17 cellular contexts compared by ENCODE assay signal in the genomic region with DNA sequence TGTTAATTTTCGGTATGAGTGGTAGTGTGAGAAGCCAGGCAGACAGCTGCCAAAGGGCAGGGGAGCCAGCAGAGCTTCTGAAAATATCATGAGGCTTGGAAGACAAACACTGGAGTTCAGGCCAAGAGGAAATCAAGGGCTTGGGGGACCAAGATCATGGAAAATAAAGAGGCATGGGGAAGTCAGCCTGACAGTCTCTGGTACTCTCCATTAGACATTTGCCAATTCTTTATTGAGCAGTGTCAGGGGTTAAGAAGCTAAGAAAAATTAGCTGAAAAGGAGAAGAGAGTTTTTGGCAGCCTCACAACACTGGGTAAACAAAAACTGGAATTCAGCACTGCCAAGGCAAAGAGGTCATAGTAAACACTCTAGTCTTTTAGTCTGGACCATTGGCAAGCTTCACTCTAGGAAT.
DNase-seq lines count a peak whose midpoint lies in the region; ATAC-seq, FAIRE-seq and TF ChIP-seq lines count a peak whose summit lies in the region.
"Had no signal": no experiment of that assay in that cellular context is flagged by ENCODE, and none has a peak within 500 bp of the region (broad histone marks: within the 10 kb centered on the region; RNA-seq: fewer than 3 reads in every experiment).

No MANE protein-coding gene starts in this region.

- WGBS in pancreas, 2 donors = 10 to 16% methylated on average over 1 of the region's 1 CpG

- H3K4me3 Mint-ChIP-seq in stimulated activated naive B cell treated with anti-CD40 and anti-IgM and Interleukin-4, amounts not matched to agents 10 μg/mL and 1 μg/mL and 100 μg/mL, for 72 hours = no peak overlapping the region

- no peaks in the 10 kb centered on the region for H3K27me3 Mint-ChIP-seq in stimulated activated naive B cell treated with anti-CD40 and anti-IgM and Interleukin-4, amounts not matched to agents 10 μg/mL and 1 μg/mL and 100 μg/mL, for 72 hours

- no peak for TF ChIP-seq CTCF in pancreas (IDR thresholded peaks at IDR 0.05)

- no peak overlapping the region for H3K27ac Mint-ChIP-seq in stimulated activated naive B cell treated with anti-CD40 and anti-IgM and Interleukin-4, amounts not matched to agents 10 μg/mL and 1 μg/mL and 100 μg/mL, for 72 hours

- H3K9me3 Mint-ChIP-seq in stimulated activated naive B cell treated with anti-CD40 and anti-IgM and Interleukin-4, amounts not matched to agents 10 μg/mL and 1 μg/mL and 100 μg/mL, for 72 hours = no peaks in the 10 kb centered on the region

- no peaks in the 10 kb centered on the region for H3K9me3 ChIP-seq in pancreas
- H3K9me3 ChIP-seq: neutrophil, SJCRH30 had no signal

- ATAC-seq in pancreas (peak; percentile 58 to 82 (median 68)), HG03095 (IDR thresholded peaks at IDR 0.05; ENCODE audit: unreplicated experiment) (no peak)
- no peak for ATAC-seq in stimulated activated naive B cell treated with anti-CD40 and anti-IgM and Interleukin-4, amounts not matched to agents 10 μg/mL and 1 μg/mL and 100 μg/mL, for 72 hours (replicated peaks)

- no peaks in the 10 kb centered on the region for H3K4me1 Mint-ChIP-seq in stimulated activated naive B cell treated with anti-CD40 and anti-IgM and Interleukin-4, amounts not matched to agents 10 μg/mL and 1 μg/mL and 100 μg/mL, for 72 hours

- H3K27ac ChIP-seq in pancreas = peak overlapping the region in 1 of 4 donors; percentile 16
- H3K27ac ChIP-seq: neutrophil, SJCRH30, skin epidermis had no signal

- peaks cover 0 to 4% (median 0%) of the 10 kb centered on the region in 3 donors for H3K4me1 ChIP-seq in pancreas
- H3K4me1 ChIP-seq: SJCRH30 had no signal

- H3K4me3 ChIP-seq in pancreas = no peak overlapping the region
- H3K4me3 ChIP-seq: SJCRH30, skin epidermis had no signal

- DNase-seq in EH (ENCODE audit: low read depth) = peak; percentile 19
- DNase-seq in NCI-H446 treated with DMSO at 0.1 percent for 48 hours (lab: John Stamatoyannopoulos, UW) = peak; percentile 96
- peak; percentile 78 for DNase-seq in cardiac septum (ENCODE audit: low spot score)
- DNase-seq in pancreas = peak in 2 of 6 donors; percentile 14
- DNase-seq in germinal center (ENCODE audit: low spot score) = no peak
- DNase-seq in stimulated activated naive B cell treated with anti-CD40 and anti-IgM and Interleukin-4, amounts not matched to agents 10 μg/mL and 1 μg/mL and 100 μg/mL, for 72 hours = no peak
- no peak for DNase-seq in activated naive CD4-positive, alpha-beta T cell treated with Interleukin-2 at 50 U/mL for 16 hours
- DNase-seq: activated CD4-positive, alpha-beta T cell treated with anti-CD3 and anti-CD28 coated beads, Interleukin-2, amount 50 U/mL, for 48 hours; dermis blood vessel endothelial cell; NCI-H526 treated with DMSO at 0.1 percent for 48 hours; SJCRH30; stimulated activated naive CD4-positive, alpha-beta T cell treated with Interleukin-2 at 50 U/mL for 16 hours had no signal

- no peaks in the 10 kb centered on the region for H3K36me3 Mint-ChIP-seq in stimulated activated naive B cell treated with anti-CD40 and anti-IgM and Interleukin-4, amounts not matched to agents 10 μg/mL and 1 μg/mL and 100 μg/mL, for 72 hours

- intact Hi-C loops in cardiac septum (cut with DNase I) = loop anchor here (5.0 kb wide), 1 partner anchor 113 kb away; no protein-coding TSS in a partner anchor
- intact Hi-C loops in pancreas (cut with DNase I) = no loop called here

- H3K27me3 ChIP-seq in pancreas = no peaks in the 10 kb centered on the region
- H3K27me3 ChIP-seq: neutrophil, SJCRH30 had no signal

- FAIRE-seq in pancreas (lab: Jason Lieb, UNC) = no peak
- FAIRE-seq: H1, TTC549 had no signal

- H3K36me3 ChIP-seq in pancreas = no peaks in the 10 kb centered on the region
- H3K36me3 ChIP-seq: neutrophil, SJCRH30 had no signal

Comparison
In these comparisons a context has a peak if more than half of its experiments do, and no peak if none do; other contexts are left out.
1. DNase-seq: peak in EH (single experiment), NCI-H446 treated with DMSO at 0.1 percent for 48 hours (single experiment) and cardiac septum (single experiment); none in germinal center (single experiment), stimulated activated naive B cell treated with anti-CD40 and anti-IgM and Interleukin-4, amounts not matched to agents 10 μg/mL and 1 μg/mL and 100 μg/mL, for 72 hours (single experiment) and activated naive CD4-positive, alpha-beta T cell treated with Interleukin-2 at 50 U/mL for 16 hours (single experiment).
2. ATAC-seq: peak in pancreas (4 of 4); none in stimulated activated naive B cell treated with anti-CD40 and anti-IgM and Interleukin-4, amounts not matched to agents 10 μg/mL and 1 μg/mL and 100 μg/mL, for 72 hours (0 of 2) and HG03095 (single experiment).